ENCODE assay signal across 13 cellular contexts in genomic region chr17:73312887-73313286, GRCh38. TPM values are rescaled to one million over a fixed set of nuclear protein-coding genes. Genes with fewer than 3 reads are reported as not detected.
DNase-seq lines count a peak whose midpoint lies in the region; ATAC-seq and TF ChIP-seq lines count a peak whose summit lies in the region.
"Not testable (repeated sequence)": the region's sequence is repeated elsewhere in the genome, so short reads cannot be mapped to it uniquely, and the experiment has no call there.
"Had no signal": no experiment of that assay in that cellular context is flagged by ENCODE, and none has a peak within 500 bp of the region (broad histone marks: within the 10 kb centered on the region; RNA-seq: fewer than 3 reads in every experiment).

No MANE protein-coding gene starts in this region.

- peaks cover 26% of the 10 kb centered on the region for H3K79me2 ChIP-seq in GM23248 (ENCODE audit: insufficient read depth)

- peak overlapping the region in 1 of 6 donors; percentile 69 for H3K27ac Mint-ChIP-seq in naive B cell

- not testable (repeated sequence) for H3K27me3 Mint-ChIP-seq in activated T-cell treated with anti-CD3 and anti-CD28 coated beads, Interleukin-2, amount 50 U/mL, for 4 hours (ENCODE audit: low read depth); naive B cell

- H3K36me3 ChIP-seq in GM23248 (ENCODE audit: low read depth); NT2/D1 (ENCODE audit: insufficient read depth, insufficient read length, low read length); iPS-15b (ENCODE audit: control insufficient read depth, insufficient read depth, low read length); rectal smooth muscle tissue (ENCODE audit: control insufficient read depth, insufficient read depth, low read length): not testable (repeated sequence)

- WGBS in GM23248 (ENCODE audit: low coverage in 1 of 2, low lambda C conversion rate in 2 of 2, missing lambda C conversion rate in 2 of 2), 2 experiments = 88 to 96% methylated on average over 10 to 11 of the region's 11 CpGs

- H3K9ac ChIP-seq in GM23248; iPS-15b (ENCODE audit: low read depth, low read length); rectal smooth muscle tissue (ENCODE audit: low read length): not testable (repeated sequence)
- H3K9ac ChIP-seq in NT2/D1 (ENCODE audit: insufficient read length, low read depth) = peak overlapping the region; percentile 90

- not testable (repeated sequence) for H3K9me3 Mint-ChIP-seq in activated T-cell treated with anti-CD3 and anti-CD28 coated beads, Interleukin-2, amount 50 U/mL, for 4 hours; naive B cell

- not testable (repeated sequence) for ATAC-seq in activated T-cell treated with anti-CD3 and anti-CD28 coated beads, Interleukin-2, amount 50 U/mL, for 4 hours; naive B cell (ENCODE audit: low read depth in 2 of 2)

- peak overlapping the region; percentile 94; the same call in 1 of the 2 replicates for H2AFZ ChIP-seq in GM23248

- H3K4me3 ChIP-seq in GM23248; NT2/D1 (ENCODE audit: insufficient read length, low read depth): not testable (repeated sequence)
- peak overlapping the region; percentile 100 for H3K4me3 ChIP-seq in coronary artery
- peak overlapping the region; percentile 87 for H3K4me3 ChIP-seq in iPS-15b (ENCODE audit: low read depth, low read length)
- peak overlapping the region; percentile 61 for H3K4me3 ChIP-seq in rectal smooth muscle tissue (ENCODE audit: low read length)

- H3K9me3 ChIP-seq in GM23248 (ENCODE audit: low read depth); NT2/D1 (ENCODE audit: insufficient read depth, low read length); iPS-15b (ENCODE audit: control insufficient read depth, insufficient read depth, low read length): not testable (repeated sequence)

- not testable (repeated sequence) for H3K4me2 ChIP-seq in GM23248 (ENCODE audit: unreplicated experiment)

- H4K20me1 ChIP-seq in GM23248 (ENCODE audit: insufficient read depth) = not testable (repeated sequence)

- not testable (repeated sequence) for H3K27ac ChIP-seq in GM23248
- peak overlapping the region in 1 of 2 donors; percentile 98 for H3K27ac ChIP-seq in coronary artery
- peak overlapping the region; percentile 100 for H3K27ac ChIP-seq in rectal smooth muscle tissue (ENCODE audit: low read depth, low read length)

- H3K4me1 ChIP-seq in GM23248 (ENCODE audit: insufficient read depth) = peaks cover 31% of the 10 kb centered on the region
- H3K4me1 ChIP-seq in NT2/D1 (ENCODE audit: insufficient read depth, insufficient read length) = peaks cover 20% of the 10 kb centered on the region
- peaks cover 23% of the 10 kb centered on the region for H3K4me1 ChIP-seq in iPS-15b (ENCODE audit: control insufficient read depth, insufficient read depth, low read length)
- peaks cover 23% of the 10 kb centered on the region for H3K4me1 ChIP-seq in rectal smooth muscle tissue (ENCODE audit: control insufficient read depth, insufficient read depth, low read length)

- TF ChIP-seq CTCF in coronary artery (IDR thresholded peaks at IDR 0.05) = not testable (repeated sequence)

- H3K9me2 ChIP-seq in GM23248 (ENCODE audit: insufficient read depth) = not testable (repeated sequence)

- not testable (repeated sequence) for H3K27me3 ChIP-seq in GM23248 (replicated peaks; ENCODE audit: insufficient read depth); NT2/D1 (ENCODE audit: insufficient read depth, insufficient read length); iPS-15b (ENCODE audit: control insufficient read depth, insufficient read depth, low read length); rectal smooth muscle tissue (ENCODE audit: control insufficient read depth, insufficient read depth, low read length)

- not testable (repeated sequence) for H3K36me3 Mint-ChIP-seq in activated T-cell treated with anti-CD3 and anti-CD28 coated beads, Interleukin-2, amount 50 U/mL, for 4 hours (ENCODE audit: insufficient read depth); naive B cell

- not testable (repeated sequence) for H3F3A ChIP-seq in GM23248 (ENCODE audit: insufficient read depth)

- DNase-seq in GM23248; NT2/D1 (ENCODE audit: low read depth, low spot score); activated T-cell treated with anti-CD3 and anti-CD28 coated beads, Interleukin-2, amount 50 U/mL, for 4 hours; coronary artery (ENCODE audit: low spot score); naive B cell: not testable (repeated sequence)

- in situ Hi-C loops in GM23248 (cut with MboI) = not testable (repeated sequence)

- peak overlapping the region; percentile 83 for H3K4me3 Mint-ChIP-seq in activated T-cell treated with anti-CD3 and anti-CD28 coated beads, Interleukin-2, amount 50 U/mL, for 4 hours
- peak overlapping the region; percentile 56 to 91 (median 87) for H3K4me3 Mint-ChIP-seq in naive B cell

- H3K4me1 Mint-ChIP-seq in activated T-cell treated with anti-CD3 and anti-CD28 coated beads, Interleukin-2, amount 50 U/mL, for 4 hours (ENCODE audit: low read depth) = peaks cover 15% of the 10 kb centered on the region
- peaks cover 22 to 31% (median 28%) of the 10 kb centered on the region in 3 donors for H3K4me1 Mint-ChIP-seq in naive B cell

RNA-seq across cellular contexts. Expression of gene CDC42EP4, which starts 1.1 kb away (rescaled TPM):
- 30.6 and 34.6 TPM in 2 replicates for total RNA-seq in GM23248 (2014; rRNA removed; shearing (Covaris generic))
- 31.2 and 35.4 TPM in 2 replicates for polyA plus RNA-seq in GM23248 (2016; fragmentation: Nextera tagmentation; extraction: Ambion mirVana)
- total RNA-seq in activated T-cell treated with anti-CD3 and anti-CD28 coated beads, Interleukin-2, amount 50 U/mL, for 4 hours = 1 to 10 TPM in 1 of 3 donors, under 1 TPM in 2; 0.24 to 1.1 (median 0.30) TPM
- under 1 TPM in 4 of 6 donors, not detected in 2; 0.09 to 0.21 (median 0.12) TPM for polyA plus RNA-seq in naive B cell (ENCODE audit: low read depth in 6 of 6)

RNA-seq across cellular contexts. Expression of gene CPSF4L, which starts 51.2 kb away (rescaled TPM):
- not detected in 2 replicates for total RNA-seq in GM23248 (2014; rRNA removed; shearing (Covaris generic))
- polyA plus RNA-seq in GM23248 (2016; fragmentation: Nextera tagmentation; extraction: Ambion mirVana) (not detected in 2 replicates), naive B cell (ENCODE audit: low read depth in 6 of 6) (not detected)
- total RNA-seq in activated T-cell treated with anti-CD3 and anti-CD28 coated beads, Interleukin-2, amount 50 U/mL, for 4 hours = not detected
- total RNA-seq: bronchial epithelial cell; HT-29; M059J; natural killer cell treated with Interleukin-12 subunit alpha and Interleukin-12 subunit beta and Interleukin-15 and Interleukin-18, amount 100 ng/mL, for 72 hours; sciatic nerve; temporal lobe had no signal

Comparison
In these comparisons a context has a peak if more than half of its experiments do, and no peak if none do; other contexts are left out.
1. RNA of gene CDC42EP4, which starts 1.1 kb away (total RNA-seq): 30.6 to 34.6 TPM in GM23248; 0.24 to 1.1 TPM in activated T-cell treated with anti-CD3 and anti-CD28 coated beads, Interleukin-2, amount 50 U/mL, for 4 hours; every median in the first group is over 10 times any median in the second.